Comparison of ENCODE assay signal across 22 cellular contexts in the genomic region with DNA sequence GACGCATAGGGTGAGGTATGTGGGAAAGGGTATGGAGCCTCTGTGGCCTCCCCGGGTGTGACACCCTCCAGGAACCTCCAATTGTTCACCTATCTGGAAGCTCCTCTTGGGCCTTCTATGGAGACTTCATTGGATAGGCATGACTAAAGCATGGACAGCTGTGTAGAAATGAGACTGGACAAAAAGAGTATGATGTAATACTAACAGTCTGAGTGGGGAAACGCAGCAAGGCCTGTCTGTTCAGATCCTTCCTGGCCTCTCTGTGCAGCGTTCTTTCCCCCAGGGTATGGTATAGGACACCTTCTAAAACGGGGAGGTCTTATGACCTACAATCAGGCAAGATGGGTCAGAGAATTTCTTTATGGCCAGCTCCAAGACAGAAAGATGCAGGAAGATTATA. TPM values are rescaled to one million over a fixed set of nuclear protein-coding genes. Genes with fewer than 3 reads are reported as not detected.
DNase-seq lines count a peak whose midpoint lies in the region; ATAC-seq, FAIRE-seq and TF ChIP-seq lines count a peak whose summit lies in the region.
"Had no signal": no experiment of that assay in that cellular context is flagged by ENCODE, and none has a peak within 500 bp of the region (broad histone marks: within the 10 kb centered on the region; RNA-seq: fewer than 3 reads in every experiment).

No MANE protein-coding gene starts in this region.

- no peak overlapping the region for H3K9ac ChIP-seq in HepG2 (ENCODE audit: insufficient read depth, low read depth, low read length)
- H3K9ac ChIP-seq: BLaER1 treated with 17β-estradiol and CSF1 and Interleukin-3, amounts not matched to agents 10 nM and 100 nM had no signal

- H3K27me3 Mint-ChIP-seq in type B pancreatic cell = peaks cover 19% of the 10 kb centered on the region
- H3K27me3 Mint-ChIP-seq in natural killer cell treated with Interleukin-12 subunit alpha and Interleukin-12 subunit beta and Interleukin-15 and Interleukin-18, amount 100 ng/mL, for 72 hours = peaks cover 5 to 8% of the 10 kb centered on the region in 2 donors

- no peak overlapping the region for H3K27ac Mint-ChIP-seq in type B pancreatic cell
- no peak overlapping the region for H3K27ac Mint-ChIP-seq in natural killer cell treated with Interleukin-12 subunit alpha and Interleukin-12 subunit beta and Interleukin-15 and Interleukin-18, amount 100 ng/mL, for 72 hours
- H3K27ac Mint-ChIP-seq: CD14-positive monocyte, HFFc6 had no signal

- no TSS peak for BruUV-seq in HepG2 (replicated peaks; lab: Mats Ljungman, UMichigan)

- H4K20me1 ChIP-seq in HepG2 (ENCODE audit: insufficient read depth, low read length) = no peaks in the 10 kb centered on the region
- H4K20me1 ChIP-seq: BLaER1 treated with 17β-estradiol and CSF1 and Interleukin-3, amounts not matched to agents 10 nM and 100 nM had no signal

- CTCF ChIA-PET in HepG2 (lab: Yijun Ruan, JAX; ENCODE audit: low intra/inter-chr PET ratio, low total read pairs) = no interaction called here

- WGBS in HepG2 (ENCODE audit: low lambda C conversion rate) = 19% methylated on average over 5 of the region's 5 CpGs
- 70% methylated on average over 4 of the region's 5 CpGs for WGBS in right lobe of liver (ENCODE audit: insufficient coverage, low coverage, low lambda C conversion rate, missing lambda C conversion rate)

- no peak for FAIRE-seq in HepG2 (lab: Jason Lieb, UNC)
- FAIRE-seq: A204.1, GM12892, H54 had no signal

- no peak for ATAC-seq in HepG2
- no peak for ATAC-seq in right lobe of liver
- no peak for ATAC-seq in natural killer cell treated with Interleukin-12 subunit alpha and Interleukin-12 subunit beta and Interleukin-15 and Interleukin-18, amount 100 ng/mL, for 72 hours

- H3K27ac ChIP-seq in HepG2 (ENCODE audit: extremely low read length, insufficient read depth, low read length) = no peak overlapping the region
- no peak overlapping the region for H3K27ac ChIP-seq in right lobe of liver
- H3K27ac ChIP-seq: 22Rv1; BLaER1 treated with 17β-estradiol and CSF1 and Interleukin-3, amounts not matched to agents 10 nM and 100 nM had no signal

- H3K9me3 ChIP-seq in HepG2 (ENCODE audit: low read length) (no peaks in the 10 kb centered on the region), right lobe of liver (no peaks in the 10 kb centered on the region)
- H3K9me3 ChIP-seq: BE2C; BLaER1 treated with 17β-estradiol and CSF1 and Interleukin-3, amounts not matched to agents 10 nM and 100 nM; HAP-1 had no signal

- no peaks in the 10 kb centered on the region; a peak in 2 of 5 replicates for H3K27me3 ChIP-seq in HepG2 (ENCODE audit: control insufficient read depth in 1 of 2, insufficient read depth in 2 of 2, low read length in 2 of 2)
- H3K27me3 ChIP-seq in right lobe of liver = no peaks in the 10 kb centered on the region
- H3K27me3 ChIP-seq: BE2C; BLaER1 treated with 17β-estradiol and CSF1 and Interleukin-3, amounts not matched to agents 10 nM and 100 nM had no signal

- no peak for TF ChIP-seq RAD21 in HepG2 (CRISPR knock-in tag; IDR thresholded peaks at IDR 0.05)

- no peak overlapping the region for H3K4me3 Mint-ChIP-seq in type B pancreatic cell
- H3K4me3 Mint-ChIP-seq in natural killer cell treated with Interleukin-12 subunit alpha and Interleukin-12 subunit beta and Interleukin-15 and Interleukin-18, amount 100 ng/mL, for 72 hours = no peak overlapping the region
- H3K4me3 Mint-ChIP-seq: CD14-positive monocyte; CD4-positive, alpha-beta memory T cell; HFFc6 had no signal

- no peak overlapping the region for H2AFZ ChIP-seq in HepG2 (ENCODE audit: low read length)

- H3K4me1 ChIP-seq in HepG2 (ENCODE audit: insufficient read depth, low read length) (peaks cover 11% of the 10 kb centered on the region), right lobe of liver (no peaks in the 10 kb centered on the region)
- H3K4me1 ChIP-seq: BE2C; BLaER1 treated with 17β-estradiol and CSF1 and Interleukin-3, amounts not matched to agents 10 nM and 100 nM; HAP-1 had no signal

- H3K36me3 ChIP-seq in HepG2 (replicated peaks in 1 of 2; ENCODE audit: control insufficient read depth in 1 of 2, insufficient read depth in 2 of 2, low read length in 2 of 2) = no peaks in the 10 kb centered on the region
- no peaks in the 10 kb centered on the region for H3K36me3 ChIP-seq in right lobe of liver
- H3K36me3 ChIP-seq: BE2C; BLaER1 treated with 17β-estradiol and CSF1 and Interleukin-3, amounts not matched to agents 10 nM and 100 nM; HAP-1 had no signal

- H3K9me3 Mint-ChIP-seq in type B pancreatic cell = no peaks in the 10 kb centered on the region
- H3K9me3 Mint-ChIP-seq in natural killer cell treated with Interleukin-12 subunit alpha and Interleukin-12 subunit beta and Interleukin-15 and Interleukin-18, amount 100 ng/mL, for 72 hours = no peaks in the 10 kb centered on the region
- H3K9me3 Mint-ChIP-seq: CD14-positive monocyte; CD4-positive, alpha-beta memory T cell; HFFc6 had no signal

- in situ Hi-C loops in HepG2 (cut with HindIII; ENCODE audit: extremely low pct_ligation_motif_present, low pct_unique_long_range_greater_than_20kb) = no loop called here

- intact Hi-C loops in HepG2 (cut with micrococcal nuclease; ENCODE audit: unreplicated experiment) (no loop called here), right lobe of liver (cut with DNase I) (no loop called here)

- no peaks in the 10 kb centered on the region for H3K79me2 ChIP-seq in HepG2 (ENCODE audit: insufficient read depth, low read length)

- no peak for TF ChIP-seq POLR2A in HepG2 (IDR thresholded peaks at IDR 0.05; ENCODE audit: insufficient read depth in 1 of 2, low read depth in 2 of 2, low read length in 2 of 2)
- no peak for TF ChIP-seq POLR2A in right lobe of liver (IDR thresholded peaks at IDR 0.05)

- POLR2A ChIA-PET in HepG2 (lab: Yijun Ruan, JAX) = no interaction called here

- H3K4me3 ChIP-seq in HepG2 (replicated peaks in 1 of 3; ENCODE audit: insufficient read depth in 1 of 3, low read depth in 2 of 3, low read length in 3 of 3) = no peak overlapping the region
- no peak overlapping the region for H3K4me3 ChIP-seq in right lobe of liver
- no peak overlapping the region for H3K4me3 ChIP-seq in epithelial cell of esophagus (ENCODE audit: low read length)
- H3K4me3 ChIP-seq: BLaER1 treated with 17β-estradiol and CSF1 and Interleukin-3, amounts not matched to agents 10 nM and 100 nM; HAP-1 had no signal

- DNase-seq in HepG2 (ENCODE audit: low spot score) (no peak), right lobe of liver (no peak), epithelial cell of esophagus (ENCODE audit: low read depth) (peak; percentile 36), type B pancreatic cell (ENCODE audit: extremely low spot score, unreplicated experiment) (peak; percentile 20), activated gamma-delta T cell treated with Interleukin-2 at 50 U/mL for 16 hours (no peak)
- DNase-seq in natural killer cell treated with Interleukin-12 subunit alpha and Interleukin-12 subunit beta and Interleukin-15 and Interleukin-18, amount 100 ng/mL, for 72 hours (ENCODE audit: low spot score) = no peak
- DNase-seq: BE2C; Calu3; CD4-positive, alpha-beta memory T cell; COR-L47; DMS53; DMS79 treated with DMSO at 0.1 percent for 48 hours; GF-D8; GOT3; HFFc6 had no signal

- no peaks in the 10 kb centered on the region for H3K36me3 Mint-ChIP-seq in type B pancreatic cell
- H3K36me3 Mint-ChIP-seq in natural killer cell treated with Interleukin-12 subunit alpha and Interleukin-12 subunit beta and Interleukin-15 and Interleukin-18, amount 100 ng/mL, for 72 hours = no peaks in the 10 kb centered on the region
- H3K36me3 Mint-ChIP-seq: CD14-positive monocyte; CD4-positive, alpha-beta memory T cell had no signal

- no peak overlapping the region for H3K4me2 ChIP-seq in HepG2 (ENCODE audit: low read depth, low read length)
- H3K4me2 ChIP-seq: BLaER1 treated with 17β-estradiol and CSF1 and Interleukin-3, amounts not matched to agents 10 nM and 100 nM had no signal

- no peaks in the 10 kb centered on the region for H3K4me1 Mint-ChIP-seq in type B pancreatic cell (ENCODE audit: unreplicated experiment)
- no peaks in the 10 kb centered on the region for H3K4me1 Mint-ChIP-seq in natural killer cell treated with Interleukin-12 subunit alpha and Interleukin-12 subunit beta and Interleukin-15 and Interleukin-18, amount 100 ng/mL, for 72 hours (ENCODE audit: low read depth in 2 of 2)
- H3K4me1 Mint-ChIP-seq: CD14-positive monocyte; CD4-positive, alpha-beta memory T cell had no signal

- TF ChIP-seq CTCF in HepG2 (CRISPR knock-in tag; IDR thresholded peaks at IDR 0.05) = no peak
- no peak for TF ChIP-seq CTCF in right lobe of liver (IDR thresholded peaks at IDR 0.05)
- TF ChIP-seq CTCF in epithelial cell of esophagus (IDR thresholded peaks at IDR 0.05; ENCODE audit: insufficient read depth, low read depth, low read length, missing control alignments) = no peak
- TF ChIP-seq CTCF in type B pancreatic cell (conservative IDR thresholded peaks at IDR 0.05) = no peak

- TF ChIP-seq EP300 in HepG2 (IDR thresholded peaks at IDR 0.05; ENCODE audit: low read depth in 2 of 2, low read length in 2 of 2) (no peak), HepG2 (CRISPR knock-in tag; IDR thresholded peaks at IDR 0.05; ENCODE audit: borderline replicate concordance) (no peak)

RNA-seq across cellular contexts. Expression of gene CCNF, which starts 30.7 kb away (rescaled TPM):
- 13.7 and 22.8 TPM in 2 replicates for total RNA-seq in HepG2 (2016; rRNA removed; fragmentation: Illumina TruSeq; extraction: Trizol)
- 3.9 and 4.1 TPM in 2 replicates for total RNA-seq in HepG2 (2016; cell fraction: cytosol; rRNA removed; fragmentation: Illumina TruSeq; extraction: Trizol; ENCODE audit: low read depth)
- 12.7 and 23.2 TPM in 2 replicates for total RNA-seq in HepG2 (2016; cell fraction: insoluble cytoplasmic fraction; rRNA removed; fragmentation: Illumina TruSeq; extraction: Trizol)
- 10.8 and 12.0 TPM in 2 replicates for total RNA-seq in HepG2 (2016; cell fraction: membrane; rRNA removed; fragmentation: Illumina TruSeq; extraction: Trizol)
- total RNA-seq in HepG2 (2016; cell fraction: nucleus; rRNA removed; fragmentation: Illumina TruSeq; extraction: Trizol) = 15.7 and 16.3 TPM in 2 replicates
- 5.0 and 6.4 TPM in 2 replicates for polyA plus RNA-seq in HepG2 (2011; rRNA removed)
- 3.7 and 6.4 TPM in 2 replicates for polyA plus RNA-seq in HepG2 (2011; cell fraction: cytosol; rRNA removed)
- polyA plus RNA-seq in HepG2 (2011; cell fraction: nucleus; rRNA removed) = 11.8 and 19.6 TPM in 2 replicates
- 5.1 and 7.4 TPM in 2 replicates for polyA plus RNA-seq in HepG2 (2012)
- 1.5 and 1.6 TPM in 2 replicates for polyA plus RNA-seq in HepG2 (2016; cell fraction: cytosol; fragmentation: Illumina TruSeq; extraction: Trizol; ENCODE audit: low read depth)
- 7.3 and 10.7 TPM in 2 replicates for polyA plus RNA-seq in HepG2 (2016; cell fraction: insoluble cytoplasmic fraction; fragmentation: Illumina TruSeq; extraction: Trizol; ENCODE audit: low read depth)
- 4.0 and 4.9 TPM in 2 replicates for polyA plus RNA-seq in HepG2 (2016; cell fraction: membrane; fragmentation: Illumina TruSeq; extraction: Trizol; ENCODE audit: low read depth)
- polyA plus RNA-seq in HepG2 (2016; cell fraction: nucleus; fragmentation: Illumina TruSeq; extraction: Trizol; ENCODE audit: insufficient read depth, low read depth) = 28.4 and 30.0 TPM in 2 replicates
- 36.8 and 74.8 TPM in 2 replicates for polyA minus RNA-seq in HepG2 (2011; rRNA and poly(A)+ RNA removed; ENCODE audit: low replicate concordance)
- polyA minus RNA-seq in HepG2 (2011; cell fraction: cytosol; rRNA and poly(A)+ RNA removed) = 10.9 and 18.1 TPM in 2 replicates
- 13.1 and 14.7 TPM in 2 replicates for polyA minus RNA-seq in HepG2 (2011; cell fraction: nucleus; rRNA and poly(A)+ RNA removed)
- total RNA-seq in right lobe of liver = 1 to 10 TPM; 1.3 to 2.7 (median 1.7) TPM
- 15.5 and 36.0 TPM in 2 replicates for total RNA-seq in type B pancreatic cell (ENCODE audit: low replicate concordance)
- total RNA-seq in natural killer cell treated with Interleukin-12 subunit alpha and Interleukin-12 subunit beta and Interleukin-15 and Interleukin-18, amount 100 ng/mL, for 72 hours = 10 to 100 TPM; 36.1 to 79.5 TPM

RNA-seq across cellular contexts. Expression of gene ABCA3, which starts 58.0 kb away (rescaled TPM):
- total RNA-seq in HepG2 (2016; rRNA removed; fragmentation: Illumina TruSeq; extraction: Trizol) (0.41 and 0.60 TPM in 2 replicates), right lobe of liver (1 to 10 TPM; 1.2 to 2.9 (median 2.1) TPM), type B pancreatic cell (ENCODE audit: low replicate concordance) (10.5 and 12.5 TPM in 2 replicates)
- total RNA-seq in HepG2 (2016; cell fraction: cytosol; rRNA removed; fragmentation: Illumina TruSeq; extraction: Trizol; ENCODE audit: low read depth) = 0.09 and 0.51 TPM in 2 replicates
- 0.37 and 0.52 TPM in 2 replicates for total RNA-seq in HepG2 (2016; cell fraction: insoluble cytoplasmic fraction; rRNA removed; fragmentation: Illumina TruSeq; extraction: Trizol)
- total RNA-seq in HepG2 (2016; cell fraction: membrane; rRNA removed; fragmentation: Illumina TruSeq; extraction: Trizol) = 0.72 and 0.80 TPM in 2 replicates
- total RNA-seq in HepG2 (2016; cell fraction: nucleus; rRNA removed; fragmentation: Illumina TruSeq; extraction: Trizol) = 0.38 and 0.56 TPM in 2 replicates
- polyA plus RNA-seq in HepG2 (2011; rRNA removed) = 1.5 and 2.3 TPM in 2 replicates
- polyA plus RNA-seq in HepG2 (2011; cell fraction: cytosol; rRNA removed) = 1.1 and 1.3 TPM in 2 replicates
- 1.8 and 2.5 TPM in 2 replicates for polyA plus RNA-seq in HepG2 (2011; cell fraction: nucleus; rRNA removed)
- polyA plus RNA-seq in HepG2 (2012) = 0.71 and 2.5 TPM in 2 replicates
- polyA plus RNA-seq in HepG2 (2016; cell fraction: cytosol; fragmentation: Illumina TruSeq; extraction: Trizol; ENCODE audit: low read depth) = 1.0 and 1.2 TPM in 2 replicates
- 0.63 and 0.84 TPM in 2 replicates for polyA plus RNA-seq in HepG2 (2016; cell fraction: insoluble cytoplasmic fraction; fragmentation: Illumina TruSeq; extraction: Trizol; ENCODE audit: low read depth)
- 0.83 and 1.0 TPM in 2 replicates for polyA plus RNA-seq in HepG2 (2016; cell fraction: membrane; fragmentation: Illumina TruSeq; extraction: Trizol; ENCODE audit: low read depth)
- polyA plus RNA-seq in HepG2 (2016; cell fraction: nucleus; fragmentation: Illumina TruSeq; extraction: Trizol; ENCODE audit: insufficient read depth, low read depth) = 0.75 and 1.2 TPM in 2 replicates
- 2.2 and 9.0 TPM in 2 replicates for polyA minus RNA-seq in HepG2 (2011; rRNA and poly(A)+ RNA removed; ENCODE audit: low replicate concordance)
- 0.40 and 0.44 TPM in 2 replicates for polyA minus RNA-seq in HepG2 (2011; cell fraction: cytosol; rRNA and poly(A)+ RNA removed)
- 0.64 and 1.4 TPM in 2 replicates for polyA minus RNA-seq in HepG2 (2011; cell fraction: nucleus; rRNA and poly(A)+ RNA removed)
- total RNA-seq in natural killer cell treated with Interleukin-12 subunit alpha and Interleukin-12 subunit beta and Interleukin-15 and Interleukin-18, amount 100 ng/mL, for 72 hours = 10 to 100 TPM in 1 of 2 donors, 1 to 10 TPM in 1; 7.3 to 14.9 TPM

Comparison
In these comparisons a context has a peak if more than half of its experiments do, and no peak if none do; other contexts are left out.
1. DNase-seq: peak in epithelial cell of esophagus (single experiment) and type B pancreatic cell (single experiment); none in HepG2 (single experiment), right lobe of liver (0 of 3), activated gamma-delta T cell treated with Interleukin-2 at 50 U/mL for 16 hours (single experiment) and natural killer cell treated with Interleukin-12 subunit alpha and Interleukin-12 subunit beta and Interleukin-15 and Interleukin-18, amount 100 ng/mL, for 72 hours (single experiment).